Comparison of ENCODE assay signal across 1 cellular context in genomic region chr11:72695354-72695753, GRCh38.
TF ChIP-seq lines count a peak whose summit lies in the region.

No MANE protein-coding gene starts in this region.

TF ChIP-seq in HepG2, 621 proteins besides CTCF, POLR2A, EP300 and RAD21:
- TF ChIP-seq ZNF33B (CRISPR knock-in tag; IDR thresholded peaks at IDR 0.05) = no peak
- no peak for TF ChIP-seq THAP11 (CRISPR knock-in tag; IDR thresholded peaks at IDR 0.05)
- no peak for TF ChIP-seq SOX13 (IDR thresholded peaks at IDR 0.05)
- TF ChIP-seq SOX13 (CRISPR knock-in tag; conservative IDR thresholded peaks at IDR 0.05 in 1 of 2, IDR thresholded peaks at IDR 0.05 in 1 of 2) = no peak
- TF ChIP-seq, protein P1, sequence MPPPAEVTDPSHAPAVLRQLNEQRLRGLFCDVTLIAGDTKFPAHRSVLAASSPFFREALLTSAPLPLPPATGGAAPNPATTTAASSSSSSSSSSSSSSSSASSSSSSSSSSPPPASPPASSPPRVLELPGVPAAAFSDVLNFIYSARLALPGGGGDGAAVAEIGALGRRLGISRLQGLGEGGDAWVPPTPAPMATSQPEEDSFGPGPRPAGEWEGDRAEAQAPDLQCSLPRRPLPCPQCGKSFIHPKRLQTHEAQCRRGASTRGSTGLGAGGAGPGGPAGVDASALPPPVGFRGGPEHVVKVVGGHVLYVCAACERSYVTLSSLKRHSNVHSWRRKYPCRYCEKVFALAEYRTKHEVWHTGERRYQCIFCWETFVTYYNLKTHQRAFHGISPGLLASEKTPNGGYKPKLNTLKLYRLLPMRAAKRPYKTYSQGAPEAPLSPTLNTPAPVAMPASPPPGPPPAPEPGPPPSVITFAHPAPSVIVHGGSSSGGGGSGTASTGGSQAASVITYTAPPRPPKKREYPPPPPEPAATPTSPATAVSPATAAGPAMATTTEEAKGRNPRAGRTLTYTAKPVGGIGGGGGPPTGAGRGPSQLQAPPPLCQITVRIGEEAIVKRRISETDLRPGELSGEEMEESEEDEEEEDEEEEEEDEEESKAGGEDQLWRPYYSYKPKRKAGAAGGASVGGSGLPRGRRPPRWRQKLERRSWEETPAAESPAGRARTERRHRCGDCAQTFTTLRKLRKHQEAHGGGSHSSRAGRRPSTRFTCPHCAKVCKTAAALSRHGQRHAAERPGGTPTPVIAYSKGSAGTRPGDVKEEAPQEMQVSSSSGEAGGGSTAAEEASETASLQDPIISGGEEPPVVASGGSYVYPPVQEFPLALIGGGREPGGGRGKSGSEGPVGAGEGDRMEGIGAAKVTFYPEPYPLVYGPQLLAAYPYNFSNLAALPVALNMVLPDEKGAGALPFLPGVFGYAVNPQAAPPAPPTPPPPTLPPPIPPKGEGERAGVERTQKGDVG (CRISPR knock-in tag; IDR thresholded peaks at IDR 0.05; ENCODE audit: borderline replicate concordance) = no peak
- no peak for TF ChIP-seq ZNF839 (CRISPR knock-in tag; IDR thresholded peaks at IDR 0.05; ENCODE audit: borderline replicate concordance)
- peak; percentile 82 for TF ChIP-seq RBM22 (optimal IDR thresholded peaks at IDR 0.05; ENCODE audit: low read length)
- TF ChIP-seq GPN1 (CRISPR knock-in tag; IDR thresholded peaks at IDR 0.05; ENCODE audit: borderline replicate concordance) = no peak
- no peak for TF ChIP-seq ZNF414 (CRISPR knock-in tag; IDR thresholded peaks at IDR 0.05)
